In genomic region chr7:146956323-146956722, GRCh38 we compare ENCODE assay signal across 25 cellular contexts.
DNase-seq lines count a peak whose midpoint lies in the region; ATAC-seq and TF ChIP-seq lines count a peak whose summit lies in the region.
"Had no signal": no experiment of that assay in that cellular context is flagged by ENCODE, and none has a peak within 500 bp of the region (broad histone marks: within the 10 kb centered on the region; RNA-seq: fewer than 3 reads in every experiment).

No MANE protein-coding gene starts in this region.

- H3K27ac Mint-ChIP-seq in naive thymus-derived CD8-positive, alpha-beta T cell, result no peak overlapping the region
- H3K27ac Mint-ChIP-seq: activated CD8-positive, alpha-beta T cell treated with anti-CD3 and anti-CD28 coated beads for 36 hours; activated naive CD8-positive, alpha-beta T cell; H9; T-cell had no signal

- POLR2A ChIA-PET in A673 (lab: Charles Lee; ENCODE audit: low non-redundant PET), result no interaction called here
- POLR2A ChIA-PET in naive thymus-derived CD8-positive, alpha-beta T cell (lab: Charles Lee), result no interaction called here

- H3K4me3 ChIP-seq in A673 (ENCODE audit: low read depth, low read length, poor library complexity, severe bottlenecking), result no peak overlapping the region
- H3K4me3 ChIP-seq: ascending aorta, BLaER1, gastroesophageal sphincter, GM12878, left ventricle myocardium inferior, PC-9 had no signal

- DNase-seq in A673 (ENCODE audit: low spot score) (peak; percentile 84), NCI-H1105 treated with DMSO at 0.1 percent for 48 hours (lab: John Stamatoyannopoulos, UW) (peak; percentile 95), NCI-H2081 (lab: John Stamatoyannopoulos, UW) (peak; percentile 77 to 94), NCI-H748 treated with DMSO at 0.1 percent for 48 hours (lab: John Stamatoyannopoulos, UW) (peak; percentile 80)
- DNase-seq in stimulated activated CD4-positive, alpha-beta T cell treated with anti-CD3 and anti-CD28 coated beads, Interleukin-1b, Interleukin-23, amount 100 ng/mL, for 48 hours, result no peak
- no peak for DNase-seq in naive thymus-derived CD8-positive, alpha-beta T cell
- DNase-seq: activated CD4-positive, CD25-positive, alpha-beta regulatory T cell treated with anti-CD3 and anti-CD28 coated beads, Interleukin-2, amount 50 U/mL, for 72 hours; activated CD8-positive, alpha-beta T cell treated with anti-CD3 and anti-CD28 coated beads for 36 hours; cortex of kidney; H9; Karpas-422; left ventricle myocardium inferior; MV-4-11; nucleus accumbens; PC-9; SIG-M5; T-cell; trophoblast cell had no signal

- H3K9me3 ChIP-seq in A673 (ENCODE audit: low read depth, low read length, poor library complexity, severe bottlenecking), result no peaks in the 10 kb centered on the region
- H3K9me3 ChIP-seq: ascending aorta, gastroesophageal sphincter had no signal

- ATAC-seq in HG02759 (IDR thresholded peaks at IDR 0.05; ENCODE audit: unreplicated experiment) (no peak), GM18517 (IDR thresholded peaks at IDR 0.05; ENCODE audit: unreplicated experiment) (no peak)
- ATAC-seq in naive thymus-derived CD8-positive, alpha-beta T cell, result no peak
- ATAC-seq: activated CD8-positive, alpha-beta T cell treated with anti-CD3 and anti-CD28 coated beads for 36 hours; gastroesophageal sphincter; GM12878; T-cell had no signal

- no peak for TF ChIP-seq CTCF in A673 (conservative IDR thresholded peaks at IDR 0.05; ENCODE audit: low read depth, low read length)

- CTCF ChIA-PET in A673 (lab: Charles Lee), result no interaction called here

- H3K27ac ChIP-seq in A673 (ENCODE audit: low read depth, low read length, poor library complexity, severe bottlenecking), result peak overlapping the region; percentile 48
- H3K27ac ChIP-seq: ascending aorta, BLaER1, gastroesophageal sphincter, left ventricle myocardium inferior, PC-9 had no signal

- no TSS peak for BruUV-seq in A673 (replicated peaks; lab: Mats Ljungman, UMichigan)

- no peaks in the 10 kb centered on the region for H3K27me3 Mint-ChIP-seq in naive thymus-derived CD8-positive, alpha-beta T cell
- H3K27me3 Mint-ChIP-seq: activated CD8-positive, alpha-beta T cell treated with anti-CD3 and anti-CD28 coated beads for 36 hours; activated naive CD8-positive, alpha-beta T cell; T-cell had no signal

- H3K4me1 ChIP-seq in A673 (ENCODE audit: insufficient read depth, low read length, poor library complexity, severe bottlenecking), result peaks cover 39% of the 10 kb centered on the region
- H3K4me1 ChIP-seq: ascending aorta, BLaER1, gastroesophageal sphincter, left ventricle myocardium inferior had no signal

- no peaks in the 10 kb centered on the region for H3K36me3 ChIP-seq in A673 (ENCODE audit: insufficient read depth, low read length, poor library complexity, severe bottlenecking)
- H3K36me3 ChIP-seq: ascending aorta, BLaER1, gastroesophageal sphincter, left ventricle myocardium inferior had no signal

- H3K36me3 Mint-ChIP-seq in naive thymus-derived CD8-positive, alpha-beta T cell, result peaks cover 0 to 8% (median 0%) of the 10 kb centered on the region in 3 donors
- H3K36me3 Mint-ChIP-seq: activated naive CD8-positive, alpha-beta T cell; T-cell had no signal

- peaks cover 3 to 32% (median 10%) of the 10 kb centered on the region in 9 donors for H3K9me3 Mint-ChIP-seq in naive thymus-derived CD8-positive, alpha-beta T cell

- no peak overlapping the region for H3K4me3 Mint-ChIP-seq in naive thymus-derived CD8-positive, alpha-beta T cell
- H3K4me3 Mint-ChIP-seq: activated CD8-positive, alpha-beta T cell treated with anti-CD3 and anti-CD28 coated beads for 36 hours; activated naive CD8-positive, alpha-beta T cell; H9; T-cell had no signal

- no peaks in the 10 kb centered on the region for H3K27me3 ChIP-seq in A673 (replicated peaks; ENCODE audit: insufficient read depth, low read depth, low read length, poor library complexity)
- H3K27me3 ChIP-seq: ascending aorta, BLaER1, gastroesophageal sphincter had no signal

- intact Hi-C loops in A673 (cut with micrococcal nuclease; ENCODE audit: unreplicated experiment), result loop anchor here (10.0 kb wide), 1 partner anchor 268 kb away; no protein-coding TSS in a partner anchor

- H3K4me1 Mint-ChIP-seq in naive thymus-derived CD8-positive, alpha-beta T cell, result no peaks in the 10 kb centered on the region
- H3K4me1 Mint-ChIP-seq: T-cell had no signal

Comparison
In these comparisons a context has a peak if more than half of its experiments do, and no peak if none do; other contexts are left out.
1. DNase-seq: peak in A673 (single experiment), NCI-H1105 treated with DMSO at 0.1 percent for 48 hours (single experiment), NCI-H2081 (2 of 2) and NCI-H748 treated with DMSO at 0.1 percent for 48 hours (single experiment); none in stimulated activated CD4-positive, alpha-beta T cell treated with anti-CD3 and anti-CD28 coated beads, Interleukin-1b, Interleukin-23, amount 100 ng/mL, for 48 hours (single experiment) and naive thymus-derived CD8-positive, alpha-beta T cell (0 of 10).